ENCODE assay signal across 1 cellular context in genomic region chr20:5933802-5934436, GRCh38.
TF ChIP-seq lines count a peak whose summit lies in the region.

No MANE protein-coding gene starts in this region.

TF ChIP-seq in HepG2, 621 proteins besides CTCF, POLR2A, EP300 and RAD21 (continued from another document):
- no peak for TF ChIP-seq ZNF687 (CRISPR knock-in tag; IDR thresholded peaks at IDR 0.05)
- TF ChIP-seq CHCHD3 (CRISPR knock-in tag; IDR thresholded peaks at IDR 0.05), result no peak
- TF ChIP-seq U2AF1 (optimal IDR thresholded peaks at IDR 0.05; ENCODE audit: low read depth, low read length), result no peak
- TF ChIP-seq SRY (CRISPR knock-in tag; IDR thresholded peaks at IDR 0.05), result 0 out of 2 replicates have a peak, but pooled peaks have one; percentile 36
- no peak for TF ChIP-seq NONO (IDR thresholded peaks at IDR 0.05)
- no peak for TF ChIP-seq NONO (CRISPR knock-in tag; conservative IDR thresholded peaks at IDR 0.05)
- TF ChIP-seq NPAS2 (CRISPR knock-in tag; IDR thresholded peaks at IDR 0.05; ENCODE audit: borderline replicate concordance), result no peak
- TF ChIP-seq ZNF33A (CRISPR knock-in tag; IDR thresholded peaks at IDR 0.05; ENCODE audit: borderline replicate concordance), result no peak
- peak; percentile 49 for TF ChIP-seq ZNF501 (CRISPR knock-in tag; IDR thresholded peaks at IDR 0.05)
- TF ChIP-seq MIER2 (CRISPR knock-in tag; IDR thresholded peaks at IDR 0.05), result peak; percentile 68; the same call in 1 of the 2 replicates
- peak; percentile 94 for TF ChIP-seq STAG1 (CRISPR knock-in tag; IDR thresholded peaks at IDR 0.05)
- no peak for TF ChIP-seq TBP (CRISPR knock-in tag; IDR thresholded peaks at IDR 0.05)
- TF ChIP-seq ZNF451 (CRISPR knock-in tag; IDR thresholded peaks at IDR 0.05), result no peak
- no peak for TF ChIP-seq CENPBD1 (CRISPR knock-in tag; IDR thresholded peaks at IDR 0.05; ENCODE audit: borderline replicate concordance, low read depth)
- TF ChIP-seq CREBL2 (CRISPR knock-in tag; IDR thresholded peaks at IDR 0.05; ENCODE audit: borderline replicate concordance), result no peak
